Comparison of ENCODE assay signal across 8 cellular contexts in the genomic region with DNA sequence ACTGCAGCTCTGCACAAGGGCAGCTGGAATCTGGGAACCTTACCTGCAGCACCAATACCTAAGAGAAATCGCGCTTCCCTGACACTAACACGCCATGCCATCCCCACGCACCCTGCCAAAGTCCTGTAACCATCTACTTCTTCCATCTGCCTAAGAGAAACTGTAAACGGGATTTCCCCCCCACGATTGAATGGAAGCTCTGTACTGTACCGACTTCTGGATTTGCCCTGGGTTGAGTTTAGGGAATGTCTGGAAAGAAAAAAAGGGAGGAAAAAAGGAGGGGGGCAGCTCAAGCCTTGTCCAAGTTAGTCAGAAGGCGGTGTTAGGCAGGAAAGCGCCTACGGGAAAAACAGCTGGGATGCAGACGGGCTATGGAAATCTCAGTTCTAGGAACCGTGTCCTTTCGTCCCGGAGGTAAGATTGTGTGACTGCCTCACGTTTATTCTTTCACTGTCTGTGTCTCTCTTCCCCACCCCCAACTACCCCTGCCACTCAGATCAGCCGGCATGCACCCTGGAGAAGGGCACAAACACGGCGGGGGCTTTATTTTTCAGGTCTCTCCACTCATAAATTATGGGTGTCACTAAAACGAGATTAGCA.
DNase-seq lines count a peak whose midpoint lies in the region; ATAC-seq and TF ChIP-seq lines count a peak whose summit lies in the region.

No MANE protein-coding gene starts in this region.

- CTCF ChIA-PET in activated CD8-positive, alpha-beta T cell treated with anti-CD3 and anti-CD28 coated beads, Interleukin-2, amount 10 ng/mL, durations not matched to agents 7 days and 5 days (lab: Charles Lee), result interaction anchor here (0.9 to 2.8 kb wide), 11 partner anchors 9 to 1335 kb away, joined by 3 to 19 read pairs (median 3); no protein-coding TSS in a partner anchor

- H4K20me1 ChIP-seq in hepatocyte (ENCODE audit: insufficient read depth, poor library complexity, severe bottlenecking), result no peaks in the 10 kb centered on the region

- H3K4me1 Mint-ChIP-seq in activated CD8-positive, alpha-beta T cell treated with anti-CD3 and anti-CD28 coated beads, Interleukin-2, amount 10 ng/mL, durations not matched to agents 7 days and 5 days (ENCODE audit: low read depth), result peaks cover 21% of the 10 kb centered on the region
- peaks cover 26% of the 10 kb centered on the region for H3K4me1 Mint-ChIP-seq in stimulated activated effector memory CD8-positive, alpha-beta T cell treated with anti-CD3 and anti-CD28 coated beads, Interleukin-12 subunit alpha, Interleukin-12 subunit beta, amount 100 ng/mL, for 72 hours

- no peaks in the 10 kb centered on the region for H3K79me2 ChIP-seq in hepatocyte

- H3K4me2 ChIP-seq in hepatocyte, result peak overlapping the region; percentile 95

- peaks cover 3% of the 10 kb centered on the region for H3K36me3 Mint-ChIP-seq in activated CD8-positive, alpha-beta T cell treated with anti-CD3 and anti-CD28 coated beads, Interleukin-2, amount 10 ng/mL, durations not matched to agents 7 days and 5 days (ENCODE audit: low read depth)
- no peaks in the 10 kb centered on the region for H3K36me3 Mint-ChIP-seq in stimulated activated effector memory CD8-positive, alpha-beta T cell treated with anti-CD3 and anti-CD28 coated beads, Interleukin-12 subunit alpha, Interleukin-12 subunit beta, amount 100 ng/mL, for 72 hours

- H3K9me2 ChIP-seq in hepatocyte (replicated peaks; ENCODE audit: insufficient read depth), result no peaks in the 10 kb centered on the region

- no peaks in the 10 kb centered on the region for H3K9me3 ChIP-seq in hepatocyte (ENCODE audit: low read depth)

- TF ChIP-seq CTCF in hepatocyte (IDR thresholded peaks at IDR 0.05; ENCODE audit: poor library complexity), result no peak

- WGBS in hepatocyte (ENCODE audit: low lambda C conversion rate, missing lambda C conversion rate), result 2% methylated on average over 19 of the region's 19 CpGs

- no peaks in the 10 kb centered on the region for H3K9me3 Mint-ChIP-seq in activated CD8-positive, alpha-beta T cell treated with anti-CD3 and anti-CD28 coated beads, Interleukin-2, amount 10 ng/mL, durations not matched to agents 7 days and 5 days (ENCODE audit: insufficient read depth)
- no peaks in the 10 kb centered on the region for H3K9me3 Mint-ChIP-seq in stimulated activated effector memory CD8-positive, alpha-beta T cell treated with anti-CD3 and anti-CD28 coated beads, Interleukin-12 subunit alpha, Interleukin-12 subunit beta, amount 100 ng/mL, for 72 hours

- H3K27ac ChIP-seq in hepatocyte, result no peak overlapping the region

- H3K27me3 Mint-ChIP-seq in activated CD8-positive, alpha-beta T cell treated with anti-CD3 and anti-CD28 coated beads, Interleukin-2, amount 10 ng/mL, durations not matched to agents 7 days and 5 days (ENCODE audit: low read depth), result peaks cover 48% of the 10 kb centered on the region

- no peaks in the 10 kb centered on the region for H3K36me3 ChIP-seq in hepatocyte (replicated peaks; ENCODE audit: insufficient read depth, low read depth)

- peaks cover 22% of the 10 kb centered on the region for H3K4me1 ChIP-seq in hepatocyte (ENCODE audit: insufficient read depth)

- peak; percentile 53 for DNase-seq in NCI-H82 (lab: John Stamatoyannopoulos, UW)
- no peak for DNase-seq in NCI-H82 treated with DMSO at 0.1 percent for 48 hours (lab: John Stamatoyannopoulos, UW; ENCODE audit: unreplicated experiment)
- DNase-seq in activated CD8-positive, alpha-beta T cell treated with anti-CD3 and anti-CD28 coated beads, Interleukin-2, amount 10 ng/mL, durations not matched to agents 7 days and 5 days, result no peak
- peak; percentile 43 for DNase-seq in hepatocyte (ENCODE audit: low spot score)
- no peak for DNase-seq in stimulated activated effector memory CD8-positive, alpha-beta T cell treated with anti-CD3 and anti-CD28 coated beads, Interleukin-12 subunit alpha, Interleukin-12 subunit beta, amount 100 ng/mL, for 72 hours (ENCODE audit: low spot score in 2 of 2)
- DNase-seq in COR-L47 (lab: John Stamatoyannopoulos, UW), result no peak
- DNase-seq in HCEC 1CT, result no peak

- peak overlapping the region; percentile 22 for H3K4me3 ChIP-seq in hepatocyte

- peak overlapping the region; percentile 56 for H3K4me3 Mint-ChIP-seq in activated CD8-positive, alpha-beta T cell treated with anti-CD3 and anti-CD28 coated beads, Interleukin-2, amount 10 ng/mL, durations not matched to agents 7 days and 5 days
- H3K4me3 Mint-ChIP-seq in stimulated activated effector memory CD8-positive, alpha-beta T cell treated with anti-CD3 and anti-CD28 coated beads, Interleukin-12 subunit alpha, Interleukin-12 subunit beta, amount 100 ng/mL, for 72 hours, result peak overlapping the region; percentile 59

- POLR2A ChIA-PET in activated CD8-positive, alpha-beta T cell treated with anti-CD3 and anti-CD28 coated beads, Interleukin-2, amount 10 ng/mL, durations not matched to agents 7 days and 5 days (lab: Charles Lee), result no interaction called here

- no peak overlapping the region for H3K27ac Mint-ChIP-seq in activated CD8-positive, alpha-beta T cell treated with anti-CD3 and anti-CD28 coated beads, Interleukin-2, amount 10 ng/mL, durations not matched to agents 7 days and 5 days
- no peak overlapping the region for H3K27ac Mint-ChIP-seq in stimulated activated effector memory CD8-positive, alpha-beta T cell treated with anti-CD3 and anti-CD28 coated beads, Interleukin-12 subunit alpha, Interleukin-12 subunit beta, amount 100 ng/mL, for 72 hours

- H2AFZ ChIP-seq in hepatocyte, result peak overlapping the region; percentile 45

- H3K27me3 ChIP-seq in hepatocyte, result peaks cover 35% of the 10 kb centered on the region

- no peak for ATAC-seq in activated CD8-positive, alpha-beta T cell treated with anti-CD3 and anti-CD28 coated beads, Interleukin-2, amount 10 ng/mL, durations not matched to agents 7 days and 5 days
- ATAC-seq in stimulated activated effector memory CD8-positive, alpha-beta T cell treated with anti-CD3 and anti-CD28 coated beads, Interleukin-12 subunit alpha, Interleukin-12 subunit beta, amount 100 ng/mL, for 72 hours, result no peak
- ATAC-seq in GM21360 (IDR thresholded peaks at IDR 0.05; ENCODE audit: unreplicated experiment), result no peak

Comparison
In these comparisons a context has a peak if more than half of its experiments do, and no peak if none do; other contexts are left out.
1. DNase-seq: peak in NCI-H82 (single experiment) and hepatocyte (single experiment); none in NCI-H82 treated with DMSO at 0.1 percent for 48 hours (single experiment), activated CD8-positive, alpha-beta T cell treated with anti-CD3 and anti-CD28 coated beads, Interleukin-2, amount 10 ng/mL, durations not matched to agents 7 days and 5 days (single experiment), stimulated activated effector memory CD8-positive, alpha-beta T cell treated with anti-CD3 and anti-CD28 coated beads, Interleukin-12 subunit alpha, Interleukin-12 subunit beta, amount 100 ng/mL, for 72 hours (0 of 2), COR-L47 (single experiment) and HCEC 1CT (single experiment).